Comparison of ENCODE assay signal across 20 cellular contexts in genomic region chr20:53079483-53079810, GRCh38.
"Had no signal": no experiment of that assay in that cellular context is flagged by ENCODE, and none has a peak within 500 bp of the region (broad histone marks: within the 10 kb centered on the region; RNA-seq: fewer than 3 reads in every experiment).

No MANE protein-coding gene starts in this region.

- H3K27me3 ChIP-seq: cardiac muscle cell, foreskin keratinocyte, hepatocyte, right atrium auricular region, tibial nerve had no signal

- H3K4me3 ChIP-seq: cardiac muscle cell, hepatocyte, lung, prostate gland, right atrium auricular region, SK-N-MC, tibial nerve had no signal

- H3K9me3 ChIP-seq: prostate gland, right atrium auricular region, tibial nerve had no signal

- H3K4me1 ChIP-seq: prostate gland, right atrium auricular region had no signal

- H3K4me1 Mint-ChIP-seq: neural crest cell had no signal

- H3K27me3 Mint-ChIP-seq: activated CD4-positive, alpha-beta T cell treated with anti-CD3 and anti-CD28 coated beads, Interleukin-2, amount 10 ng/mL, durations not matched to agents 24 days and 14 days had no signal

- DNase-seq: activated CD4-positive, alpha-beta T cell treated with anti-CD3 and anti-CD28 coated beads, Interleukin-2, amount 10 ng/mL, durations not matched to agents 24 days and 14 days; activated CD4-positive, CD25-positive, alpha-beta regulatory T cell; activated CD8-positive, alpha-beta T cell treated with anti-CD3 and anti-CD28 coated beads, Interleukin-2, amount 10 ng/mL, durations not matched to agents 7 days and 5 days; activated effector memory CD4-positive, alpha-beta T cell treated with anti-CD3 and anti-CD28 coated beads, Interleukin-2, amount 50 U/mL, for 16 hours; activated T-cell treated with anti-CD3 and anti-CD28 coated beads, Interleukin-2, amount 50 U/mL, for 4 hours; amniotic stem cell; foreskin keratinocyte; left cardiac atrium; midbrain; stimulated activated CD4-positive, alpha-beta T cell treated with anti-CD3 and anti-CD28 coated beads, Interleukin-2, amount 100 ng/mL, for 24 hours; stimulated activated naive CD8-positive, alpha-beta T cell treated with anti-CD3 and anti-CD28 coated beads, Interleukin-15, Interleukin-2, amounts not matched to agents 100 U/mL and 50 U/mL, for 24 hours had no signal

- H3K9me3 Mint-ChIP-seq: activated CD4-positive, alpha-beta T cell treated with anti-CD3 and anti-CD28 coated beads, Interleukin-2, amount 10 ng/mL, durations not matched to agents 24 days and 14 days; activated naive CD4-positive, alpha-beta T cell treated with anti-CD3 and anti-CD28 coated beads, Interleukin-2, amount 50 U/mL, for 72 hours; activated T-cell treated with anti-CD3 and anti-CD28 coated beads, Interleukin-2, amount 50 U/mL, for 4 hours; neural crest cell had no signal

- H3K27ac Mint-ChIP-seq: activated CD8-positive, alpha-beta T cell treated with anti-CD3 and anti-CD28 coated beads, Interleukin-2, amount 10 ng/mL, durations not matched to agents 7 days and 5 days had no signal

- H3K4me3 Mint-ChIP-seq: activated CD4-positive, alpha-beta T cell treated with anti-CD3 and anti-CD28 coated beads, Interleukin-2, amount 10 ng/mL, durations not matched to agents 24 days and 14 days; activated CD8-positive, alpha-beta T cell treated with anti-CD3 and anti-CD28 coated beads, Interleukin-2, amount 10 ng/mL, durations not matched to agents 7 days and 5 days; activated T-cell treated with anti-CD3 and anti-CD28 coated beads, Interleukin-2, amount 50 U/mL, for 4 hours; neural crest cell had no signal

- H3K36me3 ChIP-seq: cardiac muscle cell, prostate gland, right atrium auricular region, tibial nerve had no signal

- H3K27ac ChIP-seq: cardiac muscle cell, foreskin keratinocyte, hepatocyte, prostate gland, SK-N-MC had no signal

- ATAC-seq: activated CD8-positive, alpha-beta T cell treated with anti-CD3 and anti-CD28 coated beads, Interleukin-2, amount 10 ng/mL, durations not matched to agents 7 days and 5 days; activated naive CD4-positive, alpha-beta T cell treated with anti-CD3 and anti-CD28 coated beads, Interleukin-2, amount 50 U/mL, for 72 hours; activated T-cell treated with anti-CD3 and anti-CD28 coated beads, Interleukin-2, amount 50 U/mL, for 4 hours; foreskin keratinocyte; stimulated activated naive CD8-positive, alpha-beta T cell treated with anti-CD3 and anti-CD28 coated beads, Interleukin-15, Interleukin-2, amounts not matched to agents 100 U/mL and 50 U/mL, for 24 hours had no signal
